19 cellular contexts compared by ENCODE assay signal in the genomic region with DNA sequence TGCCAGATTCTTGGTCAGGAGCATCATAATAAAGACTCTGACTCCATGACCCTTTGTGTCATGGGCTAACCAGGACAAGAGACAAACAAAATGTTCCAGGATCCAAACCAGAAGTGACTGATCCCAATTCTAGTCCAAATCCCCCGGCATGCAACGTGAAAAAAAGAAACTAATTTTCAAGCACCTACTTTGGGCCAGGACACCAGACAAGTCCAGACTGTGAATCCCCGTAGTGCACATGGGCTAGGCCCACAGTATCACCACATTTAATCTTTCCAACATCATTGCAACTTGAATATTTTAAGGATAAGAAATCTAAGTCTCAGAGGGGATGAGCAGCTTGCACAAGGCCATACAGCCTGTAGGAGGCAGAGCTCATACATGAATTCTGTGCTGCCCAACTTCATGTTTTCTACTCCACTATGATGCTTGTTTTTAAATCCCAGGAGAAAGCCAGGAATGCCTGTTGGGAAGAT.
DNase-seq lines count a peak whose midpoint lies in the region; ATAC-seq, FAIRE-seq and TF ChIP-seq lines count a peak whose summit lies in the region.
"Had no signal": no experiment of that assay in that cellular context is flagged by ENCODE, and none has a peak within 500 bp of the region (broad histone marks: within the 10 kb centered on the region; RNA-seq: fewer than 3 reads in every experiment).

No MANE protein-coding gene starts in this region.

- TF ChIP-seq EP300 in HepG2 (IDR thresholded peaks at IDR 0.05; ENCODE audit: low read depth in 2 of 2, low read length in 2 of 2) (no peak), HepG2 (CRISPR knock-in tag; IDR thresholded peaks at IDR 0.05; ENCODE audit: borderline replicate concordance) (no peak)

- no peaks in the 10 kb centered on the region for H3K4me1 ChIP-seq in liver (ENCODE audit: control insufficient read depth in 4 of 4, insufficient read depth in 4 of 4, low read length in 3 of 4)
- H3K4me1 ChIP-seq in HepG2 (ENCODE audit: insufficient read depth, low read length) = no peaks in the 10 kb centered on the region
- H3K4me1 ChIP-seq in aorta (ENCODE audit: control insufficient read depth in 1 of 2, insufficient read depth in 2 of 2, low read length in 2 of 2) = no peaks in the 10 kb centered on the region

- H3K79me2 ChIP-seq in HepG2 (ENCODE audit: insufficient read depth, low read length) = no peaks in the 10 kb centered on the region

- H3K36me3 ChIP-seq in liver (ENCODE audit: control insufficient read depth in 4 of 4, insufficient read depth in 3 of 4, low read depth in 1 of 4, low read length in 3 of 4) = no peaks in the 10 kb centered on the region
- no peaks in the 10 kb centered on the region for H3K36me3 ChIP-seq in HepG2 (replicated peaks in 1 of 2; ENCODE audit: control insufficient read depth in 1 of 2, insufficient read depth in 2 of 2, low read length in 2 of 2)
- no peaks in the 10 kb centered on the region for H3K36me3 ChIP-seq in aorta (ENCODE audit: control insufficient read depth in 1 of 2, insufficient read depth in 2 of 2, low read length in 1 of 2)
- H3K36me3 ChIP-seq: brain microvascular endothelial cell, MG63 had no signal

- DNase-seq in HepG2 (ENCODE audit: low spot score) (no peak), WTC11 (ENCODE audit: low spot score) (no peak), aorta (no peak), T1000 (lab: John Stamatoyannopoulos, UW) (no peak), DMS53 (lab: John Stamatoyannopoulos, UW) (no peak)
- DNase-seq: activated CD4-positive, alpha-beta T cell treated with anti-CD3 and anti-CD28 coated beads for 36 hours; brain microvascular endothelial cell; dermis blood vessel endothelial cell; MG63; NCI-H2081; Right ventricle myocardium superior; stimulated activated CD4-positive, alpha-beta T cell treated with anti-CD3 and anti-CD28 coated beads, Interleukin-12 subunit alpha, Interleukin-12 subunit beta, amount 100 ng/mL, for 4 hours; stimulated activated naive CD4-positive, alpha-beta T cell had no signal

- no peak for FAIRE-seq in HepG2 (lab: Jason Lieb, UNC)

- ATAC-seq in HepG2 = no peak
- no peak for ATAC-seq in WTC11
- peak; percentile 83 for ATAC-seq in aorta (ENCODE audit: low FRiP score)
- ATAC-seq in GM18861 (IDR thresholded peaks at IDR 0.05; ENCODE audit: unreplicated experiment) = no peak
- ATAC-seq: activated CD4-positive, alpha-beta T cell treated with anti-CD3 and anti-CD28 coated beads for 36 hours; activated naive CD4-positive, alpha-beta T cell treated with anti-CD3 and anti-CD28 coated beads, Interleukin-2, amount 50 U/mL, for 72 hours had no signal

- in situ Hi-C loops in HepG2 (cut with HindIII; ENCODE audit: extremely low pct_ligation_motif_present, low pct_unique_long_range_greater_than_20kb) = no loop called here

- H3K27ac Mint-ChIP-seq in WTC11 = 0 out of 2 replicates have a peak overlapping the region, but pooled peaks have one; percentile 8
- H3K27ac Mint-ChIP-seq in nephron = peak overlapping the region in 2 of 3 experiments; percentile 25 to 84
- H3K27ac Mint-ChIP-seq: activated CD4-positive, alpha-beta T cell treated with anti-CD3 and anti-CD28 coated beads for 36 hours; progenitor cell of endocrine pancreas; T-helper 2 cell treated with Interferon-gamma antibody and Interleukin-4, amounts not matched to agents 5 μg/mL and 100 μg/mL, for 36 hours had no signal

- CTCF ChIA-PET in HepG2 (lab: Yijun Ruan, JAX; ENCODE audit: low intra/inter-chr PET ratio, low total read pairs) = no interaction called here
- CTCF ChIA-PET in WTC11 (lab: Charles Lee) = interaction anchor here (0.9 to 1.6 kb wide), 5 partner anchors 10 to 500 kb away, joined by 3 to 4 read pairs (median 3); partner anchors contain the start of gene XYLT1

- H3K4me3 Mint-ChIP-seq in WTC11 = no peak overlapping the region
- H3K4me3 Mint-ChIP-seq in nephron = no peak overlapping the region
- H3K4me3 Mint-ChIP-seq: activated CD4-positive, alpha-beta T cell treated with anti-CD3 and anti-CD28 coated beads for 36 hours; T-helper 2 cell treated with Interferon-gamma antibody and Interleukin-4, amounts not matched to agents 5 μg/mL and 100 μg/mL, for 36 hours had no signal

- peaks cover 16% of the 10 kb centered on the region for H3K9me3 Mint-ChIP-seq in WTC11
- peaks cover 3% of the 10 kb centered on the region for H3K9me3 Mint-ChIP-seq in nephron
- H3K9me3 Mint-ChIP-seq: T-helper 2 cell treated with Interferon-gamma antibody and Interleukin-4, amounts not matched to agents 5 μg/mL and 100 μg/mL, for 36 hours had no signal

- TF ChIP-seq CTCF in liver (IDR thresholded peaks at IDR 0.05; ENCODE audit: low read depth, low read length, missing input control) = no peak
- TF ChIP-seq CTCF in HepG2 (CRISPR knock-in tag; IDR thresholded peaks at IDR 0.05) = no peak
- no peak for TF ChIP-seq CTCF in WTC11 (IDR thresholded peaks at IDR 0.05)
- TF ChIP-seq CTCF in nephron (IDR thresholded peaks at IDR 0.05; ENCODE audit: unreplicated experiment in 3 of 3) = peak in 2 of 3 experiments; percentile 19 to 20

- no peak overlapping the region for H2AFZ ChIP-seq in HepG2 (ENCODE audit: low read length)

- H4K20me1 ChIP-seq in HepG2 (ENCODE audit: insufficient read depth, low read length) = no peaks in the 10 kb centered on the region

- no peaks in the 10 kb centered on the region for H3K27me3 Mint-ChIP-seq in WTC11 (ENCODE audit: low read depth)
- peaks cover 15% of the 10 kb centered on the region for H3K27me3 Mint-ChIP-seq in nephron (ENCODE audit: low read depth)

- H3K27ac ChIP-seq in liver (ENCODE audit: low read depth in 1 of 2, low read length in 2 of 2) (no peak overlapping the region), HepG2 (ENCODE audit: extremely low read length, insufficient read depth, low read length) (no peak overlapping the region), aorta (ENCODE audit: low read depth in 1 of 2, low read length in 2 of 2) (no peak overlapping the region)
- H3K27ac ChIP-seq: brain microvascular endothelial cell had no signal

- H3K4me2 ChIP-seq in HepG2 (ENCODE audit: low read depth, low read length) = no peak overlapping the region

- H3K4me1 Mint-ChIP-seq in WTC11 (peaks cover 22% of the 10 kb centered on the region), nephron (peaks cover 45% of the 10 kb centered on the region)
- H3K4me1 Mint-ChIP-seq: activated CD4-positive, alpha-beta T cell treated with anti-CD3 and anti-CD28 coated beads for 36 hours had no signal

- no peak for TF ChIP-seq POLR2A in HepG2 (IDR thresholded peaks at IDR 0.05; ENCODE audit: insufficient read depth in 1 of 2, low read depth in 2 of 2, low read length in 2 of 2)

- H3K9me3 ChIP-seq in liver (ENCODE audit: control insufficient read depth in 4 of 4, low read length in 3 of 4) (peaks cover 0 to 2% (median 0%) of the 10 kb centered on the region in 4 donors), HepG2 (ENCODE audit: low read length) (no peaks in the 10 kb centered on the region), aorta (ENCODE audit: control insufficient read depth, low read length) (no peaks in the 10 kb centered on the region)
- H3K9me3 ChIP-seq: MG63 had no signal

- intact Hi-C loops in HepG2 (cut with micrococcal nuclease; ENCODE audit: unreplicated experiment) = no loop called here
- intact Hi-C loops in aorta (cut with DNase I) = no loop called here

- H3K27me3 ChIP-seq in liver (ENCODE audit: control insufficient read depth in 4 of 4, insufficient read depth in 4 of 4, low read length in 3 of 4) = no peaks in the 10 kb centered on the region
- 0 out of 5 replicates have a peak, but pooled peaks cover 2 to 4% of the 10 kb centered on the region in 2 experiments for H3K27me3 ChIP-seq in HepG2 (ENCODE audit: control insufficient read depth in 1 of 2, insufficient read depth in 2 of 2, low read length in 2 of 2)
- no peaks in the 10 kb centered on the region for H3K27me3 ChIP-seq in aorta (ENCODE audit: control insufficient read depth in 1 of 2, insufficient read depth in 2 of 2, low read length in 1 of 2)
- H3K27me3 ChIP-seq: brain microvascular endothelial cell had no signal

- 91% methylated on average over 3 of the region's 3 CpGs for WGBS in liver
- WGBS in HepG2 (ENCODE audit: low lambda C conversion rate) = 17% methylated on average over 3 of the region's 3 CpGs
- WGBS in aorta, 2 donors = 82 to 85% methylated on average over 3 of the region's 3 CpGs

- H3K9ac ChIP-seq in liver (ENCODE audit: low read depth in 1 of 2, low read length in 2 of 2) = no peak overlapping the region
- no peak overlapping the region for H3K9ac ChIP-seq in HepG2 (ENCODE audit: insufficient read depth, low read depth, low read length)

- H3K4me3 ChIP-seq in liver (ENCODE audit: low read depth in 1 of 3, low read length in 3 of 3) (no peak overlapping the region), HepG2 (replicated peaks in 1 of 3; ENCODE audit: insufficient read depth in 1 of 3, low read depth in 2 of 3, low read length in 3 of 3) (no peak overlapping the region), aorta (ENCODE audit: low read length in 2 of 2) (no peak overlapping the region)
- H3K4me3 ChIP-seq: MG63 had no signal

- BruUV-seq in HepG2 (replicated peaks; lab: Mats Ljungman, UMichigan) = no TSS peak

- TF ChIP-seq RAD21 in liver (IDR thresholded peaks at IDR 0.05) (no peak), HepG2 (CRISPR knock-in tag; IDR thresholded peaks at IDR 0.05) (no peak)

- POLR2A ChIA-PET in HepG2 (lab: Yijun Ruan, JAX) = no interaction called here
- POLR2A ChIA-PET in WTC11 (lab: Charles Lee) = no interaction called here

- peaks cover 5% of the 10 kb centered on the region for H3K36me3 Mint-ChIP-seq in WTC11
- no peaks in the 10 kb centered on the region for H3K36me3 Mint-ChIP-seq in nephron (ENCODE audit: low read depth)
- H3K36me3 Mint-ChIP-seq: activated naive CD4-positive, alpha-beta T cell treated with anti-CD3 and anti-CD28 coated beads, Interleukin-2, amount 50 U/mL, for 72 hours had no signal

TF ChIP-seq in liver, 16 proteins besides CTCF, POLR2A, EP300 and RAD21:
- TF ChIP-seq RXRA (IDR thresholded peaks at IDR 0.05) = no peak
- peak; percentile 35 for TF ChIP-seq NR2F2 (IDR thresholded peaks at IDR 0.05)

TF ChIP-seq in WTC11, 78 proteins besides CTCF, POLR2A, EP300 and RAD21 (continues in another document):
- TF ChIP-seq, protein P1, sequence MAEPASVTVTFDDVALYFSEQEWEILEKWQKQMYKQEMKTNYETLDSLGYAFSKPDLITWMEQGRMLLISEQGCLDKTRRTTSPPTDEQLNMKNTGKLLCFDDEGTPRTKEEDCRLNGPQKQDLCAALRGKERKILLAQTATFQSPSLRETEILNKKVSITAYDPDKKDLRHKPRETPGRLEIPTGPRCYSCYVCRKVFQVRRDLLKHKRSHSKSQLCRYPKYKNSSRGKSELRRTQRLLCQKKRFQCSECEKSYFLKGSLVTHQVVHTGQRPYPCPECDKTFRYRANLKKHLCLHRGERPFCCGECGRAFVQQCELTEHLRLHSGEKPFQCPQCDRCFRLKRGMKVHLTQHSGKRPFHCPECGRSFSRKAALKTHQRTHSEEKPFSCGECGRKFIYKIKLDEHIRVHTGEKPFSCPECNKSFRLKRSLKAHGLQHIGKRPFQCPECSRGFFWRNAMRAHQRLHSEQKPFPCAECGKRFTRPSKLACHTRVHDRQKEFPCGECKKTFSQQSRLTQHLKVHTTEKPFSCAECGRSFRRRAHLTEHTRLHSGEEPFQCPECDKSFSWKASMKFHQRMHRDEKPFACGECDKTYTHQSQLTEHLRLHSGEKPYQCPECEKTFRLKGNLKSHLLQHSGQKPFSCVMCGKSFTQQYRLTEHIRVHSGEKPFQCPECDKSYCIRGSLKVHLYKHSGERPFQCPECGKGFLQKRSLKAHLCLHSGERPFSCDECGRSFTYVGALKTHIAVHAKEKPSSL (CRISPR knock-in tag; conservative IDR thresholded peaks at IDR 0.05) = no peak

Comparison
In these comparisons a context has a peak if more than half of its experiments do, and no peak if none do; other contexts are left out.
1. CTCF ChIP-seq: peak in nephron (2 of 3); none in liver (single experiment), HepG2 (single experiment) and WTC11 (single experiment).